Comparison of ENCODE assay signal across 8 cellular contexts in genomic region chr22:42615860-42616175, GRCh38. TPM values are rescaled to one million over a fixed set of nuclear protein-coding genes. Genes with fewer than 3 reads are reported as not detected.
A peak's percentile ranks its signal among the peaks of the same experiment; 100 is the strongest.
DNase-seq lines count a peak whose midpoint lies in the region; ATAC-seq, FAIRE-seq and TF ChIP-seq lines count a peak whose summit lies in the region.
"Not testable (repeated sequence)": the region's sequence is repeated elsewhere in the genome, so short reads cannot be mapped to it uniquely, and the experiment has no call there.

No MANE protein-coding gene starts in this region.

- H3K9me3 Mint-ChIP-seq in activated CD4-positive, alpha-beta memory T cell treated with anti-CD3 and anti-CD28 coated beads, Interleukin-2, amount 10 ng/mL, durations not matched to agents 7 days and 5 days, result not testable (repeated sequence)

- H3K27ac ChIP-seq in DND-41 (ENCODE audit: low read length), result peak overlapping the region; percentile 91
- peak overlapping the region; percentile 91 for H3K27ac ChIP-seq in urinary bladder (ENCODE audit: low read depth)

- CTCF ChIA-PET in activated CD4-positive, alpha-beta memory T cell treated with anti-CD3 and anti-CD28 coated beads, Interleukin-2, amount 10 ng/mL, durations not matched to agents 7 days and 5 days (lab: Charles Lee), result interaction anchor here (0.8 kb wide), 1 partner anchor 9 kb away, joined by 3 read pairs; no protein-coding TSS in a partner anchor

- intact Hi-C loops in sciatic nerve (cut with DNase I), result not testable (repeated sequence)

- POLR2A ChIA-PET in activated CD4-positive, alpha-beta memory T cell treated with anti-CD3 and anti-CD28 coated beads, Interleukin-2, amount 10 ng/mL, durations not matched to agents 7 days and 5 days (lab: Charles Lee), result interaction anchor here (0.7 to 4.0 kb wide), 42 partner anchors 10 to 1026 kb away, joined by 3 to 79 read pairs (median 6); partner anchors contain the start of genes ARFGAP3, ATP5MGL, CYB5R3 and MCAT

- not testable (repeated sequence) for H3K27me3 Mint-ChIP-seq in activated CD4-positive, alpha-beta memory T cell treated with anti-CD3 and anti-CD28 coated beads, Interleukin-2, amount 10 ng/mL, durations not matched to agents 7 days and 5 days

- not testable (repeated sequence) for DNase-seq in DND-41; activated CD4-positive, alpha-beta memory T cell treated with anti-CD3 and anti-CD28 coated beads, Interleukin-2, amount 10 ng/mL, durations not matched to agents 7 days and 5 days; bronchial epithelial cell (ENCODE audit: low read depth); foreskin fibroblast; sciatic nerve (ENCODE audit: low spot score)
- peak; percentile 51 for DNase-seq in NCI-H2227 (lab: John Stamatoyannopoulos, UW; ENCODE audit: unreplicated experiment)

- peak overlapping the region; percentile 98 for H3K27ac Mint-ChIP-seq in activated CD4-positive, alpha-beta memory T cell treated with anti-CD3 and anti-CD28 coated beads, Interleukin-2, amount 10 ng/mL, durations not matched to agents 7 days and 5 days

- H3K4me2 ChIP-seq in DND-41 (ENCODE audit: insufficient read depth, low read length), result peak overlapping the region; percentile 60

- FAIRE-seq in bronchial epithelial cell (lab: Jason Lieb, UNC), result not testable (repeated sequence)

- peak overlapping the region in 1 of 2 experiments; percentile 95; a peak in 2 of 4 replicates for H3K4me3 ChIP-seq in DND-41 (ENCODE audit: low read depth in 1 of 2, low read length in 2 of 2)
- peak overlapping the region; percentile 71 for H3K4me3 ChIP-seq in bronchial epithelial cell (ENCODE audit: low read depth, low read length)
- H3K4me3 ChIP-seq in foreskin fibroblast (ENCODE audit: low read depth in 1 of 2, low read length in 2 of 2), result peak overlapping the region; percentile 83 to 87
- peak overlapping the region; percentile 67 for H3K4me3 ChIP-seq in mononuclear cell (ENCODE audit: low read length)
- H3K4me3 ChIP-seq in urinary bladder (ENCODE audit: low read depth, low read length), result peak overlapping the region; percentile 2

- not testable (repeated sequence) for H3K27me3 ChIP-seq in DND-41 (ENCODE audit: insufficient read depth, low read length, poor library complexity); bronchial epithelial cell (ENCODE audit: control insufficient read depth, insufficient read depth, low read length); mononuclear cell (ENCODE audit: insufficient read depth, low read length)

- H4K20me1 ChIP-seq in DND-41 (ENCODE audit: insufficient read depth, low read length), result peaks cover 28% of the 10 kb centered on the region

- H3K4me1 ChIP-seq in DND-41 (ENCODE audit: insufficient read depth, low read length), result peaks cover 50% of the 10 kb centered on the region
- H3K4me1 ChIP-seq in mononuclear cell (ENCODE audit: insufficient read depth, low read length), result peaks cover 37% of the 10 kb centered on the region
- not testable (repeated sequence) for H3K4me1 ChIP-seq in urinary bladder (ENCODE audit: insufficient read depth)

- peak overlapping the region; percentile 93 for H3K9ac ChIP-seq in DND-41 (ENCODE audit: low read depth, low read length)

- not testable (repeated sequence) for H3K9me3 ChIP-seq in DND-41 (ENCODE audit: insufficient read depth, low read length, severe bottlenecking); mononuclear cell (ENCODE audit: low read depth, low read length)

- peaks cover 46% of the 10 kb centered on the region for H3K4me1 Mint-ChIP-seq in activated CD4-positive, alpha-beta memory T cell treated with anti-CD3 and anti-CD28 coated beads, Interleukin-2, amount 10 ng/mL, durations not matched to agents 7 days and 5 days

- H3K4me3 Mint-ChIP-seq in activated CD4-positive, alpha-beta memory T cell treated with anti-CD3 and anti-CD28 coated beads, Interleukin-2, amount 10 ng/mL, durations not matched to agents 7 days and 5 days, result peak overlapping the region; percentile 87

- 13% methylated on average over 13 of the region's 13 CpGs for WGBS in urinary bladder

- peaks cover 24% of the 10 kb centered on the region for H3K36me3 Mint-ChIP-seq in activated CD4-positive, alpha-beta memory T cell treated with anti-CD3 and anti-CD28 coated beads, Interleukin-2, amount 10 ng/mL, durations not matched to agents 7 days and 5 days (ENCODE audit: low read depth)

- ATAC-seq in DND-41 (ENCODE audit: insufficient read depth, low read depth), result not testable (repeated sequence)
- ATAC-seq in sciatic nerve, result peak; percentile 5

- peak overlapping the region; percentile 14; the same call in 1 of the 2 replicates for H2AFZ ChIP-seq in DND-41 (ENCODE audit: low read depth, low read length)

- peaks cover 39% of the 10 kb centered on the region for H3K36me3 ChIP-seq in DND-41 (ENCODE audit: insufficient read depth, low read length)
- H3K36me3 ChIP-seq in bronchial epithelial cell (ENCODE audit: control insufficient read depth, insufficient read depth, low read length); urinary bladder (ENCODE audit: insufficient read depth): not testable (repeated sequence)

- not testable (repeated sequence) for TF ChIP-seq CTCF in DND-41 (IDR thresholded peaks at IDR 0.05; ENCODE audit: borderline replicate concordance, extremely low read depth, low read length, poor library complexity, severe bottlenecking); bronchial epithelial cell (IDR thresholded peaks at IDR 0.05; ENCODE audit: insufficient read depth, low read length, severe bottlenecking); foreskin fibroblast (IDR thresholded peaks at IDR 0.05; ENCODE audit: low read depth, low read length)

- peaks cover 39% of the 10 kb centered on the region for H3K79me2 ChIP-seq in DND-41 (ENCODE audit: insufficient read depth, low read length)

RNA-seq across cellular contexts. Expression of gene POLDIP3, which starts 1.1 kb away (rescaled TPM):
- 10 to 100 TPM; 71.4 to 74.7 TPM for total RNA-seq in activated CD4-positive, alpha-beta memory T cell treated with anti-CD3 and anti-CD28 coated beads, Interleukin-2, amount 10 ng/mL, durations not matched to agents 7 days and 5 days
- total RNA-seq in bronchial epithelial cell (16.8 and 25.1 TPM in 2 replicates), mononuclear cell (38.6 TPM), sciatic nerve (81.5 TPM), urinary bladder (19.9 TPM)
- 54.9 TPM for polyA plus RNA-seq in urinary bladder

RNA-seq across cellular contexts. Expression of gene ATP5MGL, which starts 24.6 kb away (rescaled TPM):
- total RNA-seq in activated CD4-positive, alpha-beta memory T cell treated with anti-CD3 and anti-CD28 coated beads, Interleukin-2, amount 10 ng/mL, durations not matched to agents 7 days and 5 days, result 1 to 10 TPM; 1.2 to 1.3 TPM
- total RNA-seq in bronchial epithelial cell, result 0.26 and 1.1 TPM in 2 replicates
- total RNA-seq in mononuclear cell, result 1.4 TPM
- total RNA-seq in sciatic nerve, result 0.45 TPM
- 0.37 TPM for total RNA-seq in urinary bladder
- not detected for polyA plus RNA-seq in urinary bladder

RNA-seq across cellular contexts. Expression of gene CYB5R3, which starts 33.4 kb away (rescaled TPM):
- 10 to 100 TPM; 68.4 to 74.3 TPM for total RNA-seq in activated CD4-positive, alpha-beta memory T cell treated with anti-CD3 and anti-CD28 coated beads, Interleukin-2, amount 10 ng/mL, durations not matched to agents 7 days and 5 days
- total RNA-seq in bronchial epithelial cell, result 9.0 and 16.4 TPM in 2 replicates
- 28.1 TPM for total RNA-seq in mononuclear cell
- total RNA-seq in sciatic nerve, result 241 TPM
- 33.8 TPM for total RNA-seq in urinary bladder
- 359 TPM for polyA plus RNA-seq in urinary bladder
